In genomic region chr12:18983854-18984253, GRCh38 we compare ENCODE assay signal across 8 cellular contexts.
"Had no signal": no experiment of that assay in that cellular context is flagged by ENCODE, and none has a peak within 500 bp of the region (broad histone marks: within the 10 kb centered on the region; RNA-seq: fewer than 3 reads in every experiment).

No MANE protein-coding gene starts in this region.

- ATAC-seq: GM12878 had no signal

- H3K4me3 ChIP-seq: GM12878 had no signal

- DNase-seq: GDM1, GF-D8 had no signal

- FAIRE-seq: G401.6, GM12878, GM12891, GM12892, GM18507, GM19239 had no signal
